Comparison of ENCODE assay signal across 10 cellular contexts in genomic region chr10:104333037-104333727, GRCh38. TPM values are rescaled to one million over a fixed set of nuclear protein-coding genes. Genes with fewer than 3 reads are reported as not detected.
DNase-seq lines count a peak whose midpoint lies in the region; FAIRE-seq and TF ChIP-seq lines count a peak whose summit lies in the region.
"Had no signal": no experiment of that assay in that cellular context is flagged by ENCODE, and none has a peak within 500 bp of the region (broad histone marks: within the 10 kb centered on the region; RNA-seq: fewer than 3 reads in every experiment).

No MANE protein-coding gene starts in this region.

- DNase-seq in PC-9 (no peak), activated gamma-delta T cell (lab: John Stamatoyannopoulos, UW) (peak; percentile 18), kidney (no peak), DMS53 (lab: John Stamatoyannopoulos, UW) (no peak), SIG-M5 treated with dmso at 0.1 percent for 504 hours (lab: John Stamatoyannopoulos, UW; ENCODE audit: unreplicated experiment) (no peak), NCI-H1694 treated with DMSO at 0.1 percent for 48 hours (lab: John Stamatoyannopoulos, UW) (no peak)
- peak; percentile 51 to 52 for DNase-seq in stimulated activated CD8-positive, alpha-beta memory T cell treated with anti-CD3 and anti-CD28 coated beads, Interleukin-4, amount 100 ng/mL, for 1 hour (ENCODE audit: low read depth in 2 of 2, low spot score in 1 of 2)
- no peak for DNase-seq in NK-92 treated with Interleukin-12 subunit alpha and Interleukin-12 subunit beta, amount 100 ng/mL, for 24 hours (lab: John Stamatoyannopoulos, UW)
- DNase-seq: Karpas-422 had no signal

- peak overlapping the region; percentile 95; the same call in 1 of the 2 replicates for H3K27ac ChIP-seq in PC-9
- H3K27ac ChIP-seq in kidney (ENCODE audit: low read depth in 2 of 2, low read length in 2 of 2), result peak overlapping the region; percentile 44 to 59

- H4K20me1 ChIP-seq in PC-9 (ENCODE audit: insufficient read depth), result no peaks in the 10 kb centered on the region

- no TSS peak for BruUV-seq in PC-9 (replicated peaks; lab: Mats Ljungman, UMichigan)

- H3K4me1 ChIP-seq in PC-9 (replicated peaks; ENCODE audit: insufficient read depth) (peaks cover 84% of the 10 kb centered on the region), kidney (ENCODE audit: control insufficient read depth in 1 of 2, insufficient read depth in 1 of 2, low read depth in 1 of 2, low read length in 2 of 2) (peaks cover 51 to 59% of the 10 kb centered on the region in 2 donors)

- intact Hi-C loops in PC-9 (cut with micrococcal nuclease; ENCODE audit: unreplicated experiment) (loop anchor here (10.0 kb wide), 1 partner anchor 438 kb away; no protein-coding TSS in a partner anchor), kidney (cut with DNase I) (no loop called here)

- H3K4me2 ChIP-seq in PC-9, result peak overlapping the region; percentile 65

- TF ChIP-seq CTCF in PC-9 (conservative IDR thresholded peaks at IDR 0.05) (no peak), kidney (IDR thresholded peaks at IDR 0.05; ENCODE audit: borderline replicate concordance, extremely low read depth, insufficient read depth) (no peak)

- no peak overlapping the region for H2AFZ ChIP-seq in PC-9

- H3K9ac ChIP-seq in kidney (ENCODE audit: low read length in 2 of 2), result no peak overlapping the region

- H3K4me3 ChIP-seq in PC-9 (no peak overlapping the region), kidney (ENCODE audit: low read length in 2 of 2) (no peak overlapping the region)
- H3K4me3 ChIP-seq: skin epidermis had no signal

- no peak for FAIRE-seq in kidney (lab: Jason Lieb, UNC)

- peaks cover 66% of the 10 kb centered on the region for H3F3A ChIP-seq in PC-9 (ENCODE audit: insufficient read depth, low read depth)

- H3K36me3 ChIP-seq in PC-9 (ENCODE audit: low read depth), result no peaks in the 10 kb centered on the region
- peaks cover 0 to 3% of the 10 kb centered on the region in 2 donors for H3K36me3 ChIP-seq in kidney (ENCODE audit: control insufficient read depth in 1 of 2, insufficient read depth in 2 of 2, low read length in 2 of 2)

- H3K9me3 ChIP-seq in PC-9 (ENCODE audit: insufficient read depth, low read depth), result no peaks in the 10 kb centered on the region
- H3K9me3 ChIP-seq in kidney (ENCODE audit: control insufficient read depth in 1 of 2, low read length in 2 of 2), result no peaks in the 10 kb centered on the region

- no peaks in the 10 kb centered on the region for H3K27me3 ChIP-seq in PC-9 (ENCODE audit: insufficient read depth, low read depth)

- CTCF ChIA-PET in PC-9 (lab: Charles Lee), result no interaction called here

- no peaks in the 10 kb centered on the region for H3K9me2 ChIP-seq in PC-9 (ENCODE audit: insufficient read depth)

- peaks cover 87% of the 10 kb centered on the region for H3K79me2 ChIP-seq in PC-9 (ENCODE audit: low read depth)

- POLR2A ChIA-PET in PC-9 (lab: Charles Lee; ENCODE audit: unreplicated experiment), result no interaction called here

RNA-seq across cellular contexts. Expression of gene ITPRIP, which starts 5.1 kb away (rescaled TPM):
- total RNA-seq in PC-9 (2021), result 6.7 and 8.5 TPM in 2 replicates
- 21.6 TPM for total RNA-seq in kidney
- polyA plus RNA-seq in kidney (ENCODE audit: insufficient read depth, low read depth, low replicate concordance), result 9.0 TPM

RNA-seq across cellular contexts. Expression of gene CFAP58, which starts 20.5 kb away (rescaled TPM):
- total RNA-seq in PC-9 (2021) (0.15 and 0.31 TPM in 2 replicates), kidney (0.35 TPM)
- 0.19 TPM for polyA plus RNA-seq in kidney (ENCODE audit: insufficient read depth, low read depth, low replicate concordance)

Comparison
In these comparisons a context has a peak if more than half of its experiments do, and no peak if none do; other contexts are left out.
1. DNase-seq: peak in activated gamma-delta T cell (single experiment) and stimulated activated CD8-positive, alpha-beta memory T cell treated with anti-CD3 and anti-CD28 coated beads, Interleukin-4, amount 100 ng/mL, for 1 hour (2 of 2); none in PC-9 (0 of 2), kidney (single experiment), DMS53 (single experiment), SIG-M5 treated with dmso at 0.1 percent for 504 hours (single experiment), NK-92 treated with Interleukin-12 subunit alpha and Interleukin-12 subunit beta, amount 100 ng/mL, for 24 hours (single experiment) and NCI-H1694 treated with DMSO at 0.1 percent for 48 hours (single experiment).